In the genomic region with DNA sequence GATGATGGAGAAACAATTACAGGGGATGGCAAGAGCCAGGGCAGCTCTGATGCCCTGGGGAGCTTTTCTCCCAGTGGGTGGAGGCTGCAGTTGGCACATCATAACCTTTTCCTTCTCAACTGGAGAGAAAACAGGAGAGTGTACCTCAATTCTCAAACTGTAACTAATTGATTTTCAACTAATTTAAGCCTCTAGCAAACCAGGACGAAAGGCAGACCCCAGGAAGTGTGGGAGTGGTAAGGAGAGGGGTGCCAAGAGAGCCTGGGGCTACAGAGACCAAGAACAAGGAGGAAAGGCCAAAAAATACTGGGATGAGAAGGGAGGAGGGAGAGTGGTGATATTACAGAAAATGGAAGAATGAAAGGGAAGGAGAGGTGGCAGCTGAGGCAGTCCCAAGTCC, we compare ENCODE assay signal across 21 cellular contexts. TPM values are rescaled to one million over a fixed set of nuclear protein-coding genes. Genes with fewer than 3 reads are reported as not detected.
DNase-seq lines count a peak whose midpoint lies in the region; TF ChIP-seq lines count a peak whose summit lies in the region.
"Had no signal": no experiment of that assay in that cellular context is flagged by ENCODE, and none has a peak within 500 bp of the region (broad histone marks: within the 10 kb centered on the region; RNA-seq: fewer than 3 reads in every experiment).

No MANE protein-coding gene starts in this region.

- peaks cover 47% of the 10 kb centered on the region for H3K4me1 Mint-ChIP-seq in mesothelial cell of epicardium
- H3K4me1 Mint-ChIP-seq: immature natural killer cell, memory B cell, natural killer cell had no signal

- H3K27me3 ChIP-seq in left ventricle myocardium inferior (ENCODE audit: low read depth) (peaks cover 7% of the 10 kb centered on the region), suprapubic skin (no peaks in the 10 kb centered on the region)
- H3K27me3 ChIP-seq: testis had no signal

- WGBS in suprapubic skin: 33% methylated on average over 1 of the region's 1 CpG

- no peaks in the 10 kb centered on the region for H3K9me3 Mint-ChIP-seq in mesothelial cell of epicardium
- H3K9me3 Mint-ChIP-seq: activated CD4-positive, alpha-beta T cell treated with anti-CD3 and anti-CD28 coated beads, Interleukin-2, amount 10 ng/mL, durations not matched to agents 24 days and 14 days had no signal

- TF ChIP-seq EP300 in suprapubic skin (IDR thresholded peaks at IDR 0.05): no peak

- TF ChIP-seq CTCF in left ventricle myocardium inferior (IDR thresholded peaks at IDR 0.05; ENCODE audit: borderline replicate concordance) (no peak), mesothelial cell of epicardium (IDR thresholded peaks at IDR 0.05; ENCODE audit: unreplicated experiment) (no peak), suprapubic skin (IDR thresholded peaks at IDR 0.05) (no peak)

- H3K4me3 Mint-ChIP-seq in mesothelial cell of epicardium: peak overlapping the region; percentile 37
- H3K4me3 Mint-ChIP-seq: activated CD4-positive, alpha-beta T cell treated with anti-CD3 and anti-CD28 coated beads, Interleukin-2, amount 10 ng/mL, durations not matched to agents 24 days and 14 days; immature natural killer cell; memory B cell; natural killer cell had no signal

- no peak for TF ChIP-seq POLR2A in suprapubic skin (IDR thresholded peaks at IDR 0.05)

- H3K36me3 ChIP-seq in left ventricle myocardium inferior (no peaks in the 10 kb centered on the region), suprapubic skin (no peaks in the 10 kb centered on the region)

- peak overlapping the region; percentile 51 for H3K4me3 ChIP-seq in left ventricle myocardium inferior
- no peak overlapping the region for H3K4me3 ChIP-seq in suprapubic skin
- H3K4me3 ChIP-seq: A549, testis had no signal

- intact Hi-C loops in left ventricle myocardium inferior (cut with micrococcal nuclease) (no loop called here), cardiac septum (cut with DNase I) (no loop called here)

- no peaks in the 10 kb centered on the region for H3K9me3 ChIP-seq in left ventricle myocardium inferior (replicated peaks)
- H3K9me3 ChIP-seq in suprapubic skin: no peaks in the 10 kb centered on the region
- H3K9me3 ChIP-seq: A549, testis had no signal

- no peaks in the 10 kb centered on the region for H3K27me3 Mint-ChIP-seq in mesothelial cell of epicardium (ENCODE audit: low read depth)
- H3K27me3 Mint-ChIP-seq: activated CD4-positive, alpha-beta T cell treated with anti-CD3 and anti-CD28 coated beads, Interleukin-2, amount 10 ng/mL, durations not matched to agents 24 days and 14 days; memory B cell had no signal

- no peaks in the 10 kb centered on the region for H3K36me3 Mint-ChIP-seq in mesothelial cell of epicardium
- H3K36me3 Mint-ChIP-seq: immature natural killer cell, memory B cell, natural killer cell had no signal

- H3K4me1 ChIP-seq in left ventricle myocardium inferior (no peaks in the 10 kb centered on the region), suprapubic skin (no peaks in the 10 kb centered on the region)
- H3K4me1 ChIP-seq: testis had no signal

- H3K27ac ChIP-seq in left ventricle myocardium inferior (replicated peaks): peak overlapping the region; percentile 21
- H3K27ac ChIP-seq in suprapubic skin: no peak overlapping the region
- H3K27ac ChIP-seq: testis had no signal

- DNase-seq in left ventricle myocardium inferior (no peak), cardiac septum (ENCODE audit: low spot score) (no peak), SW480 (ENCODE audit: low spot score) (peak; percentile 13), mesothelial cell of epicardium (ENCODE audit: low spot score in 2 of 2, unreplicated experiment in 2 of 2) (no peak), DMS153 treated with DMSO at 0.1 percent for 48 hours (lab: John Stamatoyannopoulos, UW; ENCODE audit: unreplicated experiment) (no peak), LoVo (ENCODE audit: low spot score) (no peak), suprapubic skin (ENCODE audit: low spot score in 2 of 2) (no peak)
- DNase-seq in activated CD8-positive, alpha-beta memory T cell treated with anti-CD3 and anti-CD28 coated beads, Interleukin-2, amount 50 U/mL, for 48 hours: no peak
- DNase-seq: activated CD4-positive, alpha-beta T cell treated with anti-CD3 and anti-CD28 coated beads, Interleukin-2, amount 10 ng/mL, durations not matched to agents 24 days and 14 days; C1 segment of cervical spinal cord; effector memory CD4-positive, alpha-beta T cell; head of caudate nucleus; immature natural killer cell; natural killer cell; NCI-H1436; NCI-H345; testis had no signal

- peak overlapping the region; percentile 75 for H3K27ac Mint-ChIP-seq in mesothelial cell of epicardium
- H3K27ac Mint-ChIP-seq: activated CD4-positive, alpha-beta T cell treated with anti-CD3 and anti-CD28 coated beads, Interleukin-2, amount 10 ng/mL, durations not matched to agents 24 days and 14 days; immature natural killer cell; memory B cell; natural killer cell had no signal

RNA-seq across cellular contexts. Expression of gene BMP5, which starts 5.7 kb away (rescaled TPM):
- total RNA-seq in left ventricle myocardium inferior (0.93 TPM), cardiac septum (1.4 TPM), mesothelial cell of epicardium (3.9 to 5.0 TPM (median 4.9 TPM) in 3 replicates), suprapubic skin (under 1 TPM in 1 of 4 donors, not detected in 3; 0.13 TPM)
- total RNA-seq: activated CD4-positive, alpha-beta T cell treated with anti-CD3 and anti-CD28 coated beads, Interleukin-2, amount 10 ng/mL, durations not matched to agents 24 days and 14 days; HT1080; natural killer cell; OCI-LY7 had no signal
